In genomic region chr19:28393574-28394336, GRCh38 we compare ENCODE assay signal across 15 cellular contexts.
DNase-seq lines count a peak whose midpoint lies in the region; ATAC-seq and TF ChIP-seq lines count a peak whose summit lies in the region.
"Had no signal": no experiment of that assay in that cellular context is flagged by ENCODE, and none has a peak within 500 bp of the region (broad histone marks: within the 10 kb centered on the region; RNA-seq: fewer than 3 reads in every experiment).

No MANE protein-coding gene starts in this region.

- H3K9ac ChIP-seq in NT2/D1 (ENCODE audit: insufficient read length, low read depth), result no peak overlapping the region

- H3K36me3 ChIP-seq in NT2/D1 (ENCODE audit: insufficient read depth, insufficient read length, low read length), result no peaks in the 10 kb centered on the region
- H3K36me3 ChIP-seq: BE2C, tibial nerve had no signal

- in situ Hi-C loops in GM13977 (cut with MboI; ENCODE audit: low pct_unique_long_range_greater_than_20kb, low sequenced_read_pairs, unreplicated experiment), result no loop called here

- no peak for ATAC-seq in HG02763 (IDR thresholded peaks at IDR 0.05; ENCODE audit: unreplicated experiment)
- ATAC-seq: sciatic nerve had no signal

- no peak overlapping the region for H3K27ac ChIP-seq in coronary artery
- H3K27ac ChIP-seq: SK-N-MC, tibial nerve had no signal

- no peaks in the 10 kb centered on the region for H3K27me3 ChIP-seq in NT2/D1 (ENCODE audit: insufficient read depth, insufficient read length)
- H3K27me3 ChIP-seq: BE2C, tibial nerve had no signal

- DNase-seq in A172 (ENCODE audit: low spot score) (peak; percentile 22), GF-D8 (lab: John Stamatoyannopoulos, UW) (peak; percentile 71), NT2/D1 (ENCODE audit: low read depth, low spot score) (peak; percentile 27), iPS-NIHi7 (ENCODE audit: extremely low spot score) (peak; percentile 49), coronary artery (ENCODE audit: low spot score) (no peak), GM13977 (ENCODE audit: low spot score) (no peak), NCI-H2029 (lab: John Stamatoyannopoulos, UW) (no peak)
- DNase-seq: amniotic stem cell; BE2C; effector CD4-positive, alpha-beta T cell; NCI-H510A had no signal

- TF ChIP-seq CTCF in coronary artery (IDR thresholded peaks at IDR 0.05) (no peak), GM13977 (IDR thresholded peaks at IDR 0.05; ENCODE audit: extremely low read depth, insufficient read depth, missing control alignments) (no peak)

- no peak overlapping the region for H3K4me3 ChIP-seq in NT2/D1 (ENCODE audit: insufficient read length, low read depth)
- no peak overlapping the region for H3K4me3 ChIP-seq in coronary artery
- H3K4me3 ChIP-seq: SK-N-MC, tibial nerve had no signal

- peaks cover 2% of the 10 kb centered on the region for H3K4me1 ChIP-seq in NT2/D1 (ENCODE audit: insufficient read depth, insufficient read length)
- H3K4me1 ChIP-seq: BE2C, tibial nerve had no signal

- no peaks in the 10 kb centered on the region for H3K9me3 ChIP-seq in NT2/D1 (ENCODE audit: insufficient read depth, low read length)
- H3K9me3 ChIP-seq: BE2C, tibial nerve had no signal

Comparison
In these comparisons a context has a peak if more than half of its experiments do, and no peak if none do; other contexts are left out.
1. DNase-seq: peak in A172 (single experiment), GF-D8 (single experiment), NT2/D1 (single experiment) and iPS-NIHi7 (single experiment); none in coronary artery (single experiment), GM13977 (single experiment) and NCI-H2029 (single experiment).